ENCODE assay signal across 8 cellular contexts in the genomic region with DNA sequence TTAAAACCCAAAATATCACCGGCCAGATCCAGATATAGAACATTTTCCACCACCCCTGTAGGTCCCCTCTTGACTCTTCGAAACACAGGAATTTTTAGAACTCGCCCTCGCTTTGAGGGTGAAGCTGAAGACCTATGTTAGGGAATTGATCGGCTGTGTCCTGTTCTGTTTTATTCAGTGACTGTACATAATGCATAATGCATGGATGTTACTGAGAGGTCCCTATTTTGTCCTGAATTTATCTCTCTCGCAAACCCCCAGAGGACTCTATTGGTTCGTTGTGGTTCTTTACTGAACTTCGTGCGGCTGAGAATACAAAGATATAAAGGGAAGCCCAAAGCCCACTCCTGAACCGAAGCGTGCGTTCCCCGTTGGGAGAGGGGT. TPM values are rescaled to one million over a fixed set of nuclear protein-coding genes. Genes with fewer than 3 reads are reported as not detected.
A peak's percentile ranks its signal among the peaks of the same experiment; 100 is the strongest.
DNase-seq lines count a peak whose midpoint lies in the region; ATAC-seq and TF ChIP-seq lines count a peak whose summit lies in the region.

No MANE protein-coding gene starts in this region.

- no peaks in the 10 kb centered on the region for H3K9me3 Mint-ChIP-seq in endothelial cell (ENCODE audit: unreplicated experiment)

- no peak for TF ChIP-seq CTCF in LNCaP clone FGC (IDR thresholded peaks at IDR 0.05; ENCODE audit: control insufficient read depth, extremely low read depth, insufficient read depth)
- TF ChIP-seq CTCF in fibroblast of villous mesenchyme (IDR thresholded peaks at IDR 0.05; ENCODE audit: insufficient read depth, low read depth, low read length), result no peak
- TF ChIP-seq CTCF in endothelial cell (IDR thresholded peaks at IDR 0.05; ENCODE audit: unreplicated experiment), result no peak

- H3K27ac Mint-ChIP-seq in endothelial cell (ENCODE audit: unreplicated experiment), result no peak overlapping the region

- H3K4me3 Mint-ChIP-seq in endothelial cell (ENCODE audit: unreplicated experiment), result no peak overlapping the region

- ATAC-seq in GM18498 (IDR thresholded peaks at IDR 0.05; ENCODE audit: unreplicated experiment) (peak; percentile 6), GM21619 (IDR thresholded peaks at IDR 0.05; ENCODE audit: unreplicated experiment) (peak; percentile 6)

- H3K4me1 Mint-ChIP-seq in endothelial cell (ENCODE audit: unreplicated experiment), result peaks cover 19% of the 10 kb centered on the region

- H3K36me3 Mint-ChIP-seq in endothelial cell (ENCODE audit: low read depth, unreplicated experiment), result peaks cover 11% of the 10 kb centered on the region

- DNase-seq in LNCaP clone FGC (ENCODE audit: low read depth), result no peak
- DNase-seq in fibroblast of villous mesenchyme (ENCODE audit: low read depth), result no peak
- peak; percentile 2 for DNase-seq in stimulated activated CD8-positive, alpha-beta memory T cell treated with anti-CD3 and anti-CD28 coated beads, Interleukin-7, amount 100 ng/mL, for 24 hours (ENCODE audit: low read depth)
- DNase-seq in endothelial cell (ENCODE audit: low spot score), result no peak
- DNase-seq in NCI-H1436 (lab: John Stamatoyannopoulos, UW), result no peak
- DNase-seq in C1 segment of cervical spinal cord (lab: John Stamatoyannopoulos, UW), result no peak

- H3K4me3 ChIP-seq in LNCaP clone FGC (ENCODE audit: low read depth, low read length), result peak overlapping the region; percentile 76
- peak overlapping the region; percentile 90 for H3K4me3 ChIP-seq in fibroblast of villous mesenchyme (ENCODE audit: low read depth, low read length)

- H3K27me3 Mint-ChIP-seq in endothelial cell (ENCODE audit: unreplicated experiment), result peaks cover 6% of the 10 kb centered on the region

RNA-seq across cellular contexts. Expression of a gene that starts 0.4 kb away (rescaled TPM):
- 15.8 and 19.0 TPM in 2 replicates for total RNA-seq in fibroblast of villous mesenchyme
- total RNA-seq in endothelial cell (ENCODE audit: unreplicated experiment), result 42.0 TPM

RNA-seq across cellular contexts. Expression of a gene that starts 0.6 kb away (rescaled TPM):
- total RNA-seq in fibroblast of villous mesenchyme (86.3 and 115 TPM in 2 replicates), endothelial cell (ENCODE audit: unreplicated experiment) (41.3 TPM)

RNA-seq across cellular contexts. Expression of a gene that starts 35.8 kb away (rescaled TPM):
- total RNA-seq in fibroblast of villous mesenchyme (0.32 and 0.43 TPM in 2 replicates), endothelial cell (ENCODE audit: unreplicated experiment) (1.4 TPM)
